ENCODE assay signal across 22 cellular contexts in the genomic region with DNA sequence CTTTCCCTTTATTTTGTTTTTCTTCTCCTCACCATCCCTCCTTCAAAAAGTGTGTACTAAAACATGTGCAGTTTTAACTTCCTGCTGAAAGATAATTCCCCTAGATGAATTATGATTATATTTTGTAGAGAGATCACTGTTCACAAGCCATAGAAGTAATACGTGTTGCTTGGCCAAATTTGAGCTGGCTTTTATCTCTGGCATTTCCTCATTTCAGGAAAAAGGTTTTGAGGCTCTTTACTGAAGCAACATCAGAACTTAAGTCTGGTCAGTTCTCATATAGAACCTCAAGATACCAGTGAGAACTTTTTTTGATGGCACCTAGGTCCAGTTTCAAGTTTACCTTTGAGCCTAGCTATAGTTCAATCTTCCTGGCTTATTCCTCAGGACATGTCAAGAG.
"Had no signal": no experiment of that assay in that cellular context is flagged by ENCODE, and none has a peak within 500 bp of the region (broad histone marks: within the 10 kb centered on the region; RNA-seq: fewer than 3 reads in every experiment).

No MANE protein-coding gene starts in this region.

- H3K9me3 ChIP-seq: colonic mucosa, left ventricle myocardium inferior, mucosa of descending colon, ovary, psoas muscle, sigmoid colon, suprapubic skin, tibial artery had no signal

- H3K36me3 Mint-ChIP-seq: activated CD8-positive, alpha-beta memory T cell treated with anti-CD3 and anti-CD28 coated beads, Interleukin-2, amount 10 ng/mL, durations not matched to agents 7 days and 5 days; activated naive CD8-positive, alpha-beta T cell had no signal

- H3K27me3 ChIP-seq: colonic mucosa, ovary, sigmoid colon, suprapubic skin, tibial artery had no signal

- H3K27me3 Mint-ChIP-seq: activated CD4-positive, alpha-beta T cell treated with anti-CD3 and anti-CD28 coated beads for 36 hours; activated CD8-positive, alpha-beta memory T cell treated with anti-CD3 and anti-CD28 coated beads, Interleukin-2, amount 10 ng/mL, durations not matched to agents 7 days and 5 days; activated naive CD8-positive, alpha-beta T cell; effector memory CD8-positive, alpha-beta T cell had no signal

- H3K27ac Mint-ChIP-seq: activated CD4-positive, alpha-beta T cell treated with anti-CD3 and anti-CD28 coated beads for 36 hours; activated CD8-positive, alpha-beta memory T cell treated with anti-CD3 and anti-CD28 coated beads, Interleukin-2, amount 10 ng/mL, durations not matched to agents 7 days and 5 days; activated CD8-positive, alpha-beta T cell treated with anti-CD3 and anti-CD28 coated beads, Interleukin-2, amount 10 ng/mL, durations not matched to agents 7 days and 5 days; activated naive CD8-positive, alpha-beta T cell; activated T-cell treated with anti-CD3 and anti-CD28 coated beads, Interleukin-2, amount 50 U/mL, for 72 hours; effector memory CD8-positive, alpha-beta T cell had no signal

- H3K27ac ChIP-seq: colonic mucosa, left ventricle myocardium inferior, ovary, psoas muscle, sigmoid colon, suprapubic skin, tibial artery had no signal

- ATAC-seq: activated CD4-positive, alpha-beta T cell treated with anti-CD3 and anti-CD28 coated beads for 36 hours; activated CD8-positive, alpha-beta memory T cell treated with anti-CD3 and anti-CD28 coated beads, Interleukin-2, amount 10 ng/mL, durations not matched to agents 7 days and 5 days; activated CD8-positive, alpha-beta T cell treated with anti-CD3 and anti-CD28 coated beads, Interleukin-2, amount 10 ng/mL, durations not matched to agents 7 days and 5 days; activated T-cell treated with anti-CD3 and anti-CD28 coated beads, Interleukin-2, amount 50 U/mL, for 72 hours; effector memory CD8-positive, alpha-beta T cell; esophagus mucosa; mucosa of descending colon; psoas muscle had no signal

- H3K4me1 ChIP-seq: colonic mucosa, left ventricle myocardium inferior, psoas muscle, sigmoid colon, suprapubic skin, tibial artery had no signal

- H3K4me1 Mint-ChIP-seq: activated CD4-positive, alpha-beta T cell treated with anti-CD3 and anti-CD28 coated beads for 36 hours; activated CD8-positive, alpha-beta memory T cell treated with anti-CD3 and anti-CD28 coated beads, Interleukin-2, amount 10 ng/mL, durations not matched to agents 7 days and 5 days had no signal

- H3K4me3 ChIP-seq: colonic mucosa, left ventricle myocardium inferior, lung, mucosa of descending colon, ovary, psoas muscle, sigmoid colon, suprapubic skin, tibial artery had no signal

- DNase-seq: activated CD4-positive, alpha-beta T cell treated with anti-CD3 and anti-CD28 coated beads for 36 hours; activated CD4-positive, CD25-positive, alpha-beta regulatory T cell; activated CD8-positive, alpha-beta memory T cell treated with anti-CD3 and anti-CD28 coated beads, Interleukin-2, amount 10 ng/mL, durations not matched to agents 7 days and 5 days; activated CD8-positive, alpha-beta T cell treated with anti-CD3 and anti-CD28 coated beads, Interleukin-2, amount 10 ng/mL, durations not matched to agents 7 days and 5 days; activated naive CD4-positive, alpha-beta T cell; activated T-cell treated with anti-CD3 and anti-CD28 coated beads, Interleukin-2, amount 50 U/mL, for 72 hours; anterior cingulate cortex; colonic mucosa; effector memory CD8-positive, alpha-beta T cell; left ventricle myocardium inferior; mucosa of descending colon; ovary; psoas muscle; sigmoid colon; stimulated activated CD4-positive, alpha-beta T cell treated with anti-CD3 and anti-CD28 coated beads, Interleukin-15, amount 100 ng/mL, for 24 hours; stimulated activated CD4-positive, alpha-beta T cell treated with anti-CD3 and anti-CD28 coated beads, Interleukin-2, amount 100 ng/mL, for 24 hours; stimulated activated naive CD4-positive, alpha-beta T cell; tibial artery had no signal

- H3K4me3 Mint-ChIP-seq: activated CD4-positive, alpha-beta T cell treated with anti-CD3 and anti-CD28 coated beads for 36 hours; activated CD8-positive, alpha-beta memory T cell treated with anti-CD3 and anti-CD28 coated beads, Interleukin-2, amount 10 ng/mL, durations not matched to agents 7 days and 5 days; activated CD8-positive, alpha-beta T cell treated with anti-CD3 and anti-CD28 coated beads, Interleukin-2, amount 10 ng/mL, durations not matched to agents 7 days and 5 days; activated naive CD8-positive, alpha-beta T cell; activated T-cell treated with anti-CD3 and anti-CD28 coated beads, Interleukin-2, amount 50 U/mL, for 72 hours; effector memory CD8-positive, alpha-beta T cell had no signal

- H3K36me3 ChIP-seq: colonic mucosa, left ventricle myocardium inferior, ovary, sigmoid colon, suprapubic skin, tibial artery had no signal
